Comparison of ENCODE assay signal across 1 cellular context in the genomic region with DNA sequence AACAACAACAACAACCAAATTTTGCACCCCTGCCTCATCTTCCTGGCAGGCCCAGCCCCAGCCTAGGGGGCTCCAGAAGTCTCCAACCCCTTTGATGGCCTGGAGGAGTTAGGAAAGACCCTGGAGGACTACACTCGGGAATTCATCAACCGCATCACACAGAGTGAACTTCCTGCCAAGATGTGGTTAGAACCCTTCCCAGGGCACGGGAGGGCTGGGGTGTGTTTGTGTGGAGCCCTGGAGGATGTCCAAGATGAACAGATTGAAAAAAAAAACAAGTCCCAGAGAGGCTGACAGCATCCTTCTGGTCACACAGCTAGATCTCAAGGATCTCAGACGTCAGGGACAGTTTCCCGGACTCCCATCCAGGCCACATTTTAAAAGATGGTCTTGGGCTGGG.
TF ChIP-seq lines count a peak whose summit lies in the region.

No MANE protein-coding gene starts in this region.

TF ChIP-seq in IMR-90, 13 proteins besides CTCF, POLR2A, EP300 and RAD21:
- TF ChIP-seq SMC3 (IDR thresholded peaks at IDR 0.05; ENCODE audit: low read depth, low read length) (no peak), BHLHE40 (IDR thresholded peaks at IDR 0.05; ENCODE audit: low read depth, low read length) (peak; percentile 48; the same call in 1 of the 2 replicates), FOS (IDR thresholded peaks at IDR 0.05; ENCODE audit: low read depth, low read length) (no peak), MAFK (IDR thresholded peaks at IDR 0.05; ENCODE audit: low read depth, low read length) (no peak), CEBPB (IDR thresholded peaks at IDR 0.05; ENCODE audit: low read depth, low read length) (no peak), RFX5 (IDR thresholded peaks at IDR 0.05; ENCODE audit: low read depth, low read length) (no peak; the same call in 1 of the 2 replicates), CHD1 (IDR thresholded peaks at IDR 0.05; ENCODE audit: low read depth, low read length) (no peak)
- TF ChIP-seq, protein P1, sequence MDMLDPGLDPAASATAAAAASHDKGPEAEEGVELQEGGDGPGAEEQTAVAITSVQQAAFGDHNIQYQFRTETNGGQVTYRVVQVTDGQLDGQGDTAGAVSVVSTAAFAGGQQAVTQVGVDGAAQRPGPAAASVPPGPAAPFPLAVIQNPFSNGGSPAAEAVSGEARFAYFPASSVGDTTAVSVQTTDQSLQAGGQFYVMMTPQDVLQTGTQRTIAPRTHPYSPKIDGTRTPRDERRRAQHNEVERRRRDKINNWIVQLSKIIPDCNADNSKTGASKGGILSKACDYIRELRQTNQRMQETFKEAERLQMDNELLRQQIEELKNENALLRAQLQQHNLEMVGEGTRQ (IDR thresholded peaks at IDR 0.05; ENCODE audit: low read depth, low read length) = no peak
TF ChIP-seq in IMR-90: peak in this region for 1.
